1 cellular context compared by ENCODE assay signal in genomic region chr1:172453607-172454006, GRCh38.
TF ChIP-seq lines count a peak whose summit lies in the region.

No MANE protein-coding gene starts in this region.

TF ChIP-seq in A549, 52 proteins besides CTCF, POLR2A, EP300 and RAD21:
- TF ChIP-seq GATA3 (IDR thresholded peaks at IDR 0.05; ENCODE audit: borderline replicate concordance): no peak
- no peak for TF ChIP-seq MAX (IDR thresholded peaks at IDR 0.05)
- no peak for TF ChIP-seq RARB (CRISPR knock-in tag; IDR thresholded peaks at IDR 0.05)
- TF ChIP-seq HOXB5 (CRISPR knock-in tag; IDR thresholded peaks at IDR 0.05): no peak
- TF ChIP-seq CBX2 (IDR thresholded peaks at IDR 0.05; ENCODE audit: borderline replicate concordance, low read depth): no peak
- no peak for TF ChIP-seq RFX5 (IDR thresholded peaks at IDR 0.05)
- no peak for TF ChIP-seq KDM1A (IDR thresholded peaks at IDR 0.05; ENCODE audit: low read depth)
- TF ChIP-seq KDM5A (IDR thresholded peaks at IDR 0.05): no peak
- no peak for TF ChIP-seq FOSB (CRISPR knock-in tag; IDR thresholded peaks at IDR 0.05)
- no peak for TF ChIP-seq PBX3 (IDR thresholded peaks at IDR 0.05)
